1 cellular context compared by ENCODE assay signal in the genomic region with DNA sequence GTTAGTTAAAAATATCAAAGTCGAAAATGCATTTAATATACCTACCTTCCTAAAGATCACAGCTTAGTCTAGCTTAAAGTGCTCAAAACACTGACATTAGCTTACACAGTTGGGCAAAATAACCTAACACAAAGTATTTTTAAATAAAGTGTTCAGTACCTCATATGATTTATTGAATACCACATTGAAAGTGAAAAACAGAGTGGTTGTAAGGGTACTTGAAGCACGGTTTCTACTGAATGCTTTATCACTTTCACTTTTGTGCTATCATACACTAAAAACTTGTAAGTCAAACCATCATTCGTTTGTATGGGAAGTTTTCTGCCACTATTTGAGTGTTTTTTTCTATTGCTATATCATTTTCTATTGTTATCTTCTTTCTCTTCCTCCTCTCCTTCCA.
A peak's percentile ranks its signal among the peaks of the same experiment; 100 is the strongest.
TF ChIP-seq lines count a peak whose summit lies in the region.

No MANE protein-coding gene starts in this region.

TF ChIP-seq in GM12878, 131 proteins besides CTCF, POLR2A, EP300 and RAD21 (continued from another document):
- TF ChIP-seq RUNX3 (IDR thresholded peaks at IDR 0.05; ENCODE audit: low read length), result peak; percentile 64
- TF ChIP-seq, protein P1, sequence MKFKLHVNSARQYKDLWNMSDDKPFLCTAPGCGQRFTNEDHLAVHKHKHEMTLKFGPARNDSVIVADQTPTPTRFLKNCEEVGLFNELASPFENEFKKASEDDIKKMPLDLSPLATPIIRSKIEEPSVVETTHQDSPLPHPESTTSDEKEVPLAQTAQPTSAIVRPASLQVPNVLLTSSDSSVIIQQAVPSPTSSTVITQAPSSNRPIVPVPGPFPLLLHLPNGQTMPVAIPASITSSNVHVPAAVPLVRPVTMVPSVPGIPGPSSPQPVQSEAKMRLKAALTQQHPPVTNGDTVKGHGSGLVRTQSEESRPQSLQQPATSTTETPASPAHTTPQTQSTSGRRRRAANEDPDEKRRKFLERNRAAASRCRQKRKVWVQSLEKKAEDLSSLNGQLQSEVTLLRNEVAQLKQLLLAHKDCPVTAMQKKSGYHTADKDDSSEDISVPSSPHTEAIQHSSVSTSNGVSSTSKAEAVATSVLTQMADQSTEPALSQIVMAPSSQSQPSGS (IDR thresholded peaks at IDR 0.05; ENCODE audit: low read length), result 0 out of 2 replicates have a peak, but pooled peaks have one; percentile 24
- TF ChIP-seq SP1 (IDR thresholded peaks at IDR 0.05; ENCODE audit: low read depth, low read length), result no peak
- peak; percentile 91 for TF ChIP-seq ZNF24 (IDR thresholded peaks at IDR 0.05)
- no peak for TF ChIP-seq ASH2L (IDR thresholded peaks at IDR 0.05; ENCODE audit: borderline replicate concordance, low read depth)
